In genomic region chr16:23640959-23641765, GRCh38 we compare ENCODE assay signal across 8 cellular contexts. TPM values are rescaled to one million over a fixed set of nuclear protein-coding genes. Genes with fewer than 3 reads are reported as not detected.
A peak's percentile ranks its signal among the peaks of the same experiment; 100 is the strongest.
DNase-seq lines count a peak whose midpoint lies in the region; ATAC-seq and TF ChIP-seq lines count a peak whose summit lies in the region.

Gene DCTN5, plus strand, starts transcription at chr16:23641466. Its CDS starts 77 bp downstream, at chr16:23641543.
Gene PALB2, minus strand, starts transcription at chr16:23641310. Its CDS starts 153 bp downstream, at chr16:23641157.

- peaks cover 42% of the 10 kb centered on the region for H3K4me1 Mint-ChIP-seq in activated CD4-positive, alpha-beta T cell treated with anti-CD3 and anti-CD28 coated beads, Interleukin-2, amount 10 ng/mL, durations not matched to agents 7 days and 5 days

- H3K4me3 Mint-ChIP-seq in activated CD4-positive, alpha-beta T cell treated with anti-CD3 and anti-CD28 coated beads, Interleukin-2, amount 10 ng/mL, durations not matched to agents 7 days and 5 days, result peak within 1 kb of the TSS; percentile 100

- CTCF ChIA-PET in BJ (lab: Yijun Ruan, JAX), result interaction anchor here (0.7 to 1.0 kb wide), 2 partner anchors 31 to 39 kb away, joined by 3 read pairs; no protein-coding TSS in a partner anchor
- CTCF ChIA-PET in activated CD4-positive, alpha-beta T cell treated with anti-CD3 and anti-CD28 coated beads, Interleukin-2, amount 10 ng/mL, durations not matched to agents 7 days and 5 days (lab: Charles Lee), result interaction anchor here (0.5 to 1.0 kb wide), 3 partner anchors 11 to 387 kb away, joined by 3 read pairs; partner anchors contain the start of gene PLK1

- DNase-seq in BJ (ENCODE audit: low read depth) (peak; percentile 66), NCI-H526 treated with DMSO at 0.1 percent for 48 hours (lab: John Stamatoyannopoulos, UW) (peak; percentile 85), dedifferentiated amniotic fluid mesenchymal stem cell (ENCODE audit: extremely low spot score) (peak; percentile 96), left kidney (ENCODE audit: low read depth, low spot score) (peak; percentile 98)
- peak; percentile 89 for DNase-seq in activated CD4-positive, alpha-beta T cell treated with anti-CD3 and anti-CD28 coated beads, Interleukin-2, amount 10 ng/mL, durations not matched to agents 7 days and 5 days
- DNase-seq in stimulated activated CD4-positive, alpha-beta T cell treated with anti-CD3 and anti-CD28 coated beads, Interleukin-2, amount 100 ng/mL, for 24 hours, result peak; percentile 86 to 91

- no peaks in the 10 kb centered on the region for H3K27me3 Mint-ChIP-seq in activated CD4-positive, alpha-beta T cell treated with anti-CD3 and anti-CD28 coated beads, Interleukin-2, amount 10 ng/mL, durations not matched to agents 7 days and 5 days

- peaks cover 30% of the 10 kb centered on the region for H3K36me3 Mint-ChIP-seq in activated CD4-positive, alpha-beta T cell treated with anti-CD3 and anti-CD28 coated beads, Interleukin-2, amount 10 ng/mL, durations not matched to agents 7 days and 5 days (ENCODE audit: low read depth)

- POLR2A ChIA-PET in BJ (lab: Charles Lee), result interaction anchor here (0.5 kb wide), 1 partner anchor 1270 kb away, joined by 8 read pairs; no protein-coding TSS in a partner anchor
- POLR2A ChIA-PET in activated CD4-positive, alpha-beta T cell treated with anti-CD3 and anti-CD28 coated beads, Interleukin-2, amount 10 ng/mL, durations not matched to agents 7 days and 5 days (lab: Charles Lee), result interaction anchor here (0.6 kb wide), 1 partner anchor 68 kb away, joined by 6 read pairs; no protein-coding TSS in a partner anchor

- no peak for TF ChIP-seq CTCF in BJ (IDR thresholded peaks at IDR 0.05; ENCODE audit: insufficient read depth, low read depth, low read length)

- ATAC-seq in GM19324 (IDR thresholded peaks at IDR 0.05; ENCODE audit: low FRiP score, unreplicated experiment) (peak; percentile 97), HG03469 (IDR thresholded peaks at IDR 0.05; ENCODE audit: unreplicated experiment) (peak; percentile 96)

- H3K36me3 ChIP-seq in BJ (ENCODE audit: control insufficient read depth, insufficient read depth, low read length), result peaks cover 4% of the 10 kb centered on the region; the same call in 1 of the 2 replicates

- no peaks in the 10 kb centered on the region for H3K27me3 ChIP-seq in BJ (ENCODE audit: control insufficient read depth, insufficient read depth, low read length)

- no peaks in the 10 kb centered on the region for H3K9me3 Mint-ChIP-seq in activated CD4-positive, alpha-beta T cell treated with anti-CD3 and anti-CD28 coated beads, Interleukin-2, amount 10 ng/mL, durations not matched to agents 7 days and 5 days

- H3K27ac Mint-ChIP-seq in activated CD4-positive, alpha-beta T cell treated with anti-CD3 and anti-CD28 coated beads, Interleukin-2, amount 10 ng/mL, durations not matched to agents 7 days and 5 days, result peak within 1 kb of the TSS; percentile 99

- H3K4me3 ChIP-seq in BJ (ENCODE audit: low read depth, low read length), result peak within 1 kb of the TSS; percentile 99

RNA-seq across cellular contexts. Expression of gene DCTN5, which starts in this region (rescaled TPM):
- polyA plus RNA-seq in BJ (2011; rRNA removed), result 54.0 and 79.1 TPM in 2 replicates
- polyA minus RNA-seq in BJ (2011; rRNA and poly(A)+ RNA removed), result 39.9 and 41.2 TPM in 2 replicates
- 10 to 100 TPM; 74.2 to 75.2 TPM for total RNA-seq in activated CD4-positive, alpha-beta T cell treated with anti-CD3 and anti-CD28 coated beads, Interleukin-2, amount 10 ng/mL, durations not matched to agents 7 days and 5 days

RNA-seq across cellular contexts. Expression of gene PALB2, which starts in this region (rescaled TPM):
- 3.2 and 5.7 TPM in 2 replicates for polyA plus RNA-seq in BJ (2011; rRNA removed)
- 6.1 and 6.3 TPM in 2 replicates for polyA minus RNA-seq in BJ (2011; rRNA and poly(A)+ RNA removed)
- 10 to 100 TPM; 19.2 to 21.6 TPM for total RNA-seq in activated CD4-positive, alpha-beta T cell treated with anti-CD3 and anti-CD28 coated beads, Interleukin-2, amount 10 ng/mL, durations not matched to agents 7 days and 5 days

Comparison
In these comparisons a context has a peak if more than half of its experiments do, and no peak if none do; other contexts are left out.
1. Peak in every context shown above with its lines: DNase-seq, ATAC-seq and H3K4me3 ChIP-seq.